In genomic region chr5:172694541-172694940, GRCh38 we compare ENCODE assay signal across 28 cellular contexts. TPM values are rescaled to one million over a fixed set of nuclear protein-coding genes. Genes with fewer than 3 reads are reported as not detected.
DNase-seq lines count a peak whose midpoint lies in the region; ATAC-seq and TF ChIP-seq lines count a peak whose summit lies in the region.
"Had no signal": no experiment of that assay in that cellular context is flagged by ENCODE, and none has a peak within 500 bp of the region (broad histone marks: within the 10 kb centered on the region; RNA-seq: fewer than 3 reads in every experiment).

No MANE protein-coding gene starts in this region.

- CTCF ChIA-PET in Caco-2 (lab: Charles Lee) (interaction anchor here (3.2 kb wide), 1 partner anchor 28 kb away, joined by 10 read pairs; no protein-coding TSS in a partner anchor), RWPE1 (lab: Yijun Ruan, JAX) (interaction anchor here (0.9 to 1.9 kb wide), 3 partner anchors 123 to 411 kb away, joined by 3 to 6 read pairs (median 4); partner anchors contain the start of gene UBTD2)

- no peak for DNase-seq in Caco-2
- no peak for DNase-seq in RWPE1 (ENCODE audit: low spot score)
- DNase-seq in right cardiac atrium = no peak
- DNase-seq in stimulated activated effector memory CD8-positive, alpha-beta T cell treated with anti-CD3 and anti-CD28 coated beads, Interleukin-12 subunit alpha, Interleukin-12 subunit beta, amount 100 ng/mL, for 72 hours (ENCODE audit: low spot score in 2 of 2) = no peak
- DNase-seq in NCI-H1436 (lab: John Stamatoyannopoulos, UW) = no peak
- DNase-seq in caudate nucleus (lab: John Stamatoyannopoulos, UW) = no peak
- DNase-seq: activated CD4-positive, alpha-beta T cell treated with anti-CD3 and anti-CD28 coated beads for 48 hours; activated CD8-positive, alpha-beta memory T cell treated with anti-CD3 and anti-CD28 coated beads for 24 hours; activated gamma-delta T cell treated with Interleukin-2 at 50 U/mL for 16 hours; activated T-cell treated with anti-CD3 and anti-CD28 coated beads, Interleukin-2, amount 50 U/mL, for 1 hour; body of pancreas; Calu3; effector memory CD8-positive, alpha-beta T cell; foreskin keratinocyte; HFFc6; immature natural killer cell; NCI-H1694; NCI-H2171; NCI-H510A; NK-92 treated with Interleukin-12 subunit alpha and Interleukin-12 subunit beta, amount 100 ng/mL, for 24 hours; PC-3; SHP77 had no signal

- H3K9me3 Mint-ChIP-seq in Caco-2 (ENCODE audit: unreplicated experiment) = no peaks in the 10 kb centered on the region
- H3K9me3 Mint-ChIP-seq in stimulated activated effector memory CD8-positive, alpha-beta T cell treated with anti-CD3 and anti-CD28 coated beads, Interleukin-12 subunit alpha, Interleukin-12 subunit beta, amount 100 ng/mL, for 72 hours = no peaks in the 10 kb centered on the region
- H3K9me3 Mint-ChIP-seq: effector memory CD8-positive, alpha-beta T cell; HFFc6; immature natural killer cell; mesothelial cell of epicardium; naive thymus-derived CD8-positive, alpha-beta T cell had no signal

- peaks cover 15% of the 10 kb centered on the region for H3K36me3 Mint-ChIP-seq in Caco-2 (ENCODE audit: insufficient read depth, unreplicated experiment)
- H3K36me3 Mint-ChIP-seq in stimulated activated effector memory CD8-positive, alpha-beta T cell treated with anti-CD3 and anti-CD28 coated beads, Interleukin-12 subunit alpha, Interleukin-12 subunit beta, amount 100 ng/mL, for 72 hours = no peaks in the 10 kb centered on the region
- H3K36me3 Mint-ChIP-seq: immature natural killer cell; mesothelial cell of epicardium; naive thymus-derived CD8-positive, alpha-beta T cell had no signal

- intact Hi-C loops in Caco-2 (cut with micrococcal nuclease; ENCODE audit: unreplicated experiment) (no loop called here), right cardiac atrium (cut with DNase I) (loop anchor here in 3 of 4 donors (2.0 to 10.0 kb wide), 2 partner anchors 50 to 216 kb away; partner anchors contain the start of gene NEURL1B (in 3 of the 3))

- BruUV-seq in Caco-2 (replicated peaks; lab: Mats Ljungman, UMichigan) = no TSS peak

- H3K9me3 ChIP-seq in Caco-2 (no peaks in the 10 kb centered on the region), right cardiac atrium (ENCODE audit: control insufficient read depth, low read length) (no peaks in the 10 kb centered on the region)
- H3K9me3 ChIP-seq: body of pancreas had no signal

- peaks cover 26% of the 10 kb centered on the region for H3K4me1 Mint-ChIP-seq in Caco-2 (ENCODE audit: low read depth, unreplicated experiment)
- H3K4me1 Mint-ChIP-seq in stimulated activated effector memory CD8-positive, alpha-beta T cell treated with anti-CD3 and anti-CD28 coated beads, Interleukin-12 subunit alpha, Interleukin-12 subunit beta, amount 100 ng/mL, for 72 hours = peaks cover 22% of the 10 kb centered on the region

- H3K27me3 ChIP-seq in Caco-2 (replicated peaks; ENCODE audit: control insufficient read depth, insufficient read depth, low read length) = no peaks in the 10 kb centered on the region
- no peaks in the 10 kb centered on the region for H3K27me3 ChIP-seq in right cardiac atrium (ENCODE audit: control insufficient read depth, insufficient read depth)
- H3K27me3 ChIP-seq: body of pancreas, hepatocyte had no signal

- POLR2A ChIA-PET in Caco-2 (lab: Charles Lee) (no interaction called here), RWPE1 (lab: Yijun Ruan, JAX; ENCODE audit: low non-redundant PET) (no interaction called here)

- WGBS in right cardiac atrium = 86% methylated on average over 8 of the region's 8 CpGs

- no peak overlapping the region for H3K4me3 Mint-ChIP-seq in Caco-2 (ENCODE audit: unreplicated experiment)
- H3K4me3 Mint-ChIP-seq in stimulated activated effector memory CD8-positive, alpha-beta T cell treated with anti-CD3 and anti-CD28 coated beads, Interleukin-12 subunit alpha, Interleukin-12 subunit beta, amount 100 ng/mL, for 72 hours = no peak overlapping the region
- H3K4me3 Mint-ChIP-seq: effector memory CD8-positive, alpha-beta T cell; HFFc6; mesothelial cell of epicardium had no signal

- H3K27me3 Mint-ChIP-seq in Caco-2 (ENCODE audit: insufficient read depth, unreplicated experiment) = no peaks in the 10 kb centered on the region

- TF ChIP-seq CTCF in Caco-2 (IDR thresholded peaks at IDR 0.05; ENCODE audit: insufficient read depth in 1 of 2, low read depth in 1 of 2, low read length in 1 of 2, severe bottlenecking in 1 of 2, unreplicated experiment in 1 of 2) (no peak), RWPE1 (conservative IDR thresholded peaks at IDR 0.05; ENCODE audit: low read depth) (no peak)

- H3K36me3 ChIP-seq in Caco-2 (ENCODE audit: control insufficient read depth, insufficient read depth, low read length) = no peaks in the 10 kb centered on the region

- peak overlapping the region; percentile 14 for H3K27ac Mint-ChIP-seq in Caco-2 (ENCODE audit: unreplicated experiment)
- peak overlapping the region; percentile 15 for H3K27ac Mint-ChIP-seq in stimulated activated effector memory CD8-positive, alpha-beta T cell treated with anti-CD3 and anti-CD28 coated beads, Interleukin-12 subunit alpha, Interleukin-12 subunit beta, amount 100 ng/mL, for 72 hours
- H3K27ac Mint-ChIP-seq: HFFc6 had no signal

- peak overlapping the region; percentile 56; the same call in 1 of the 2 replicates for H3K27ac ChIP-seq in RWPE1
- peak overlapping the region; percentile 59 for H3K27ac ChIP-seq in right cardiac atrium (ENCODE audit: low read length)
- H3K27ac ChIP-seq in caudate nucleus (ENCODE audit: low read depth, low read length) = no peak overlapping the region
- H3K27ac ChIP-seq: C4-2B, foreskin keratinocyte, hepatocyte had no signal

- H3K4me1 ChIP-seq in Caco-2 (peaks cover 31% of the 10 kb centered on the region), right cardiac atrium (ENCODE audit: control insufficient read depth, insufficient read depth, low read length) (peaks cover 17% of the 10 kb centered on the region)
- H3K4me1 ChIP-seq: foreskin keratinocyte had no signal

- H3K4me3 ChIP-seq in Caco-2 (ENCODE audit: low read depth, low read length) = no peak overlapping the region
- H3K4me3 ChIP-seq in right cardiac atrium (ENCODE audit: low read length) = no peak overlapping the region
- H3K4me3 ChIP-seq: body of pancreas, hepatocyte had no signal

- no peak for ATAC-seq in right cardiac atrium
- ATAC-seq in stimulated activated effector memory CD8-positive, alpha-beta T cell treated with anti-CD3 and anti-CD28 coated beads, Interleukin-12 subunit alpha, Interleukin-12 subunit beta, amount 100 ng/mL, for 72 hours = no peak
- ATAC-seq in HG02571 (IDR thresholded peaks at IDR 0.05; ENCODE audit: unreplicated experiment) = no peak
- ATAC-seq: body of pancreas; effector memory CD8-positive, alpha-beta T cell; foreskin keratinocyte; left lobe of liver; naive thymus-derived CD8-positive, alpha-beta T cell; PC-3 had no signal

RNA-seq across cellular contexts. Expression of gene NEURL1B, which starts 53.5 kb away (rescaled TPM):
- total RNA-seq in Caco-2 (2022) = 6.0 and 7.6 TPM in 2 replicates
- total RNA-seq in right cardiac atrium = 10 to 100 TPM; 13.2 to 23.1 (median 18.1) TPM
- polyA plus RNA-seq in right cardiac atrium = 16.7 TPM
